8 cellular contexts compared by ENCODE assay signal in genomic region chr10:11144626-11145497, GRCh38.
A peak's percentile ranks its signal among the peaks of the same experiment; 100 is the strongest.
DNase-seq lines count a peak whose midpoint lies in the region; ATAC-seq lines count a peak whose summit lies in the region.

No MANE protein-coding gene starts in this region.

- H3K27ac Mint-ChIP-seq in dendritic cell treated with granulocyte-macrophage colony-stimulating factor and Interleukin-4, amounts not matched to agents 40 ng/mL and 50 ng/mL, for 4 days = peak overlapping the region; percentile 85

- peak overlapping the region; percentile 11 to 54 (median 37); a peak in 16 of 22 replicates for H3K9ac ChIP-seq in BLaER1 treated with 17β-estradiol and CSF1 and Interleukin-3, amounts not matched to agents 10 nM and 100 nM

- H3K9me3 ChIP-seq in BLaER1 treated with 17β-estradiol and CSF1 and Interleukin-3, amounts not matched to agents 10 nM and 100 nM (replicated peaks in 1 of 11) = peaks cover 0 to 9% (median 6%) of the 10 kb centered on the region in 11 experiments; a peak in 11 of 22 replicates

- H3K4me1 Mint-ChIP-seq in dendritic cell treated with granulocyte-macrophage colony-stimulating factor and Interleukin-4, amounts not matched to agents 40 ng/mL and 50 ng/mL, for 4 days (ENCODE audit: low read depth) = peaks cover 64% of the 10 kb centered on the region

- H3K9me3 Mint-ChIP-seq in dendritic cell treated with granulocyte-macrophage colony-stimulating factor and Interleukin-4, amounts not matched to agents 40 ng/mL and 50 ng/mL, for 4 days = peaks cover 9% of the 10 kb centered on the region

- no peaks in the 10 kb centered on the region for H4K20me1 ChIP-seq in BLaER1 treated with 17β-estradiol and CSF1 and Interleukin-3, amounts not matched to agents 10 nM and 100 nM

- H3K36me3 ChIP-seq in BLaER1 treated with 17β-estradiol and CSF1 and Interleukin-3, amounts not matched to agents 10 nM and 100 nM = no peaks in the 10 kb centered on the region

- H3K36me3 Mint-ChIP-seq in dendritic cell treated with granulocyte-macrophage colony-stimulating factor and Interleukin-4, amounts not matched to agents 40 ng/mL and 50 ng/mL, for 4 days (ENCODE audit: low read depth) = no peaks in the 10 kb centered on the region

- ATAC-seq in GM19463 (IDR thresholded peaks at IDR 0.05; ENCODE audit: unreplicated experiment) (peak; percentile 26), HG03378 (IDR thresholded peaks at IDR 0.05; ENCODE audit: unreplicated experiment) (peak; percentile 23)

- peaks cover 62 to 73% (median 69%) of the 10 kb centered on the region in 10 experiments for H3K4me1 ChIP-seq in BLaER1 treated with 17β-estradiol and CSF1 and Interleukin-3, amounts not matched to agents 10 nM and 100 nM

- H3K27me3 ChIP-seq in BLaER1 treated with 17β-estradiol and CSF1 and Interleukin-3, amounts not matched to agents 10 nM and 100 nM = no peaks in the 10 kb centered on the region

- intact Hi-C loops in dendritic cell treated with granulocyte-macrophage colony-stimulating factor and Interleukin-4, amounts not matched to agents 40 ng/mL and 50 ng/mL, for 4 days (cut with micrococcal nuclease) = no loop called here
- intact Hi-C loops in head of caudate nucleus (cut with DNase I) = no loop called here

- H3K4me3 Mint-ChIP-seq in dendritic cell treated with granulocyte-macrophage colony-stimulating factor and Interleukin-4, amounts not matched to agents 40 ng/mL and 50 ng/mL, for 4 days = peak overlapping the region; percentile 36

- no peak for DNase-seq in head of caudate nucleus
- no peak for DNase-seq in hypothalamus (lab: John Stamatoyannopoulos, UW)
- no peak for DNase-seq in C1 segment of cervical spinal cord (lab: John Stamatoyannopoulos, UW)
- no peak for DNase-seq in COLO829 (ENCODE audit: low spot score)

- H3K27ac ChIP-seq in BLaER1 treated with 17β-estradiol and CSF1 and Interleukin-3, amounts not matched to agents 10 nM and 100 nM = peak overlapping the region; percentile 8 to 72 (median 51); a peak in 18 of 22 replicates

- H3K4me2 ChIP-seq in BLaER1 treated with 17β-estradiol and CSF1 and Interleukin-3, amounts not matched to agents 10 nM and 100 nM = peak overlapping the region; percentile 62 to 86 (median 81)

- H3K27me3 Mint-ChIP-seq in dendritic cell treated with granulocyte-macrophage colony-stimulating factor and Interleukin-4, amounts not matched to agents 40 ng/mL and 50 ng/mL, for 4 days = no peaks in the 10 kb centered on the region

- peak overlapping the region in 2 of 10 experiments; percentile 24 to 43; a peak in 2 of 20 replicates for H3K4me3 ChIP-seq in BLaER1 treated with 17β-estradiol and CSF1 and Interleukin-3, amounts not matched to agents 10 nM and 100 nM
